ENCODE assay signal across 6 cellular contexts in genomic region chr21:29074007-29074376, GRCh38. TPM values are rescaled to one million over a fixed set of nuclear protein-coding genes. Genes with fewer than 3 reads are reported as not detected.
DNase-seq lines count a peak whose midpoint lies in the region; ATAC-seq and TF ChIP-seq lines count a peak whose summit lies in the region.

No MANE protein-coding gene starts in this region.

- TF ChIP-seq POLR2A in tibial nerve (IDR thresholded peaks at IDR 0.05), result no peak

- no peak for DNase-seq in MG63
- DNase-seq in cardiac muscle cell (ENCODE audit: low read depth in 1 of 2, low spot score in 1 of 2), result no peak
- DNase-seq in tibial nerve (ENCODE audit: low spot score in 2 of 2), result no peak
- DNase-seq in NOMO-1 treated with DMSO at 0.1 percent for 48 hours (lab: John Stamatoyannopoulos, UW; ENCODE audit: unreplicated experiment), result no peak
- DNase-seq in DMS153 treated with DMSO at 0.1 percent for 48 hours (lab: John Stamatoyannopoulos, UW; ENCODE audit: unreplicated experiment), result no peak

- H3K27ac ChIP-seq in cardiac muscle cell, result peak overlapping the region; percentile 70
- H3K27ac ChIP-seq in tibial nerve, result peak overlapping the region; percentile 70 to 95 (median 90)

- TF ChIP-seq CTCF in cardiac muscle cell (IDR thresholded peaks at IDR 0.05; ENCODE audit: low read depth, low read length) (no peak), tibial nerve (IDR thresholded peaks at IDR 0.05) (no peak)

- WGBS in tibial nerve, 2 donors, result 9 to 13% methylated on average over 9 of the region's 9 CpGs

- H3K4me3 ChIP-seq in MG63, result peak overlapping the region; percentile 96
- H3K4me3 ChIP-seq in cardiac muscle cell, result peak overlapping the region; percentile 72
- peak overlapping the region; percentile 78 to 92 (median 86) for H3K4me3 ChIP-seq in tibial nerve

- no peaks in the 10 kb centered on the region for H3K27me3 ChIP-seq in MG63
- H3K27me3 ChIP-seq in cardiac muscle cell, result no peaks in the 10 kb centered on the region
- H3K27me3 ChIP-seq in tibial nerve, result no peaks in the 10 kb centered on the region

- no peaks in the 10 kb centered on the region; the same call in 1 of the 2 replicates for H3K9me3 ChIP-seq in MG63
- H3K9me3 ChIP-seq in cardiac muscle cell (ENCODE audit: low read depth), result no peaks in the 10 kb centered on the region
- no peaks in the 10 kb centered on the region for H3K9me3 ChIP-seq in tibial nerve

- peaks cover 38% of the 10 kb centered on the region for H3K36me3 ChIP-seq in MG63
- H3K36me3 ChIP-seq in cardiac muscle cell, result peaks cover 9% of the 10 kb centered on the region
- peaks cover 0 to under 1% (median 0%) of the 10 kb centered on the region in 3 donors for H3K36me3 ChIP-seq in tibial nerve

- TF ChIP-seq EP300 in tibial nerve (IDR thresholded peaks at IDR 0.05), result no peak

- H3K4me1 ChIP-seq in cardiac muscle cell (ENCODE audit: low read depth), result peaks cover 11% of the 10 kb centered on the region
- H3K4me1 ChIP-seq in tibial nerve, result peaks cover 0 to 41% (median 21%) of the 10 kb centered on the region in 4 donors

- ATAC-seq in GM21526 (IDR thresholded peaks at IDR 0.05; ENCODE audit: low FRiP score, unreplicated experiment), result peak; percentile 20

RNA-seq across cellular contexts. Expression of gene CCT8, which starts 0.5 kb away (rescaled TPM):
- 312 and 373 TPM in 2 replicates for total RNA-seq in MG63 (2014; rRNA removed; shearing (Covaris generic); ENCODE audit: low replicate concordance)
- total RNA-seq in cardiac muscle cell (147 and 160 TPM in 2 replicates), tibial nerve (10 to 100 TPM; 49.6 to 90.0 (median 63.5) TPM)
- 198 and 216 TPM in 2 replicates for polyA plus RNA-seq in cardiac muscle cell

RNA-seq across cellular contexts. Expression of gene USP16, which starts 49.5 kb away (rescaled TPM):
- 27.8 and 41.8 TPM in 2 replicates for total RNA-seq in MG63 (2014; rRNA removed; shearing (Covaris generic); ENCODE audit: low replicate concordance)
- total RNA-seq in cardiac muscle cell (10.7 and 11.5 TPM in 2 replicates), tibial nerve (10 to 100 TPM; 29.2 to 43.1 (median 33.8) TPM)
- polyA plus RNA-seq in cardiac muscle cell, result 21.6 and 28.1 TPM in 2 replicates

RNA-seq across cellular contexts. Expression of gene RWDD2B, which starts 54.8 kb away (rescaled TPM):
- total RNA-seq in MG63 (2014; rRNA removed; shearing (Covaris generic); ENCODE audit: low replicate concordance), result 7.3 and 8.4 TPM in 2 replicates
- total RNA-seq in cardiac muscle cell, result 7.1 and 7.7 TPM in 2 replicates
- polyA plus RNA-seq in cardiac muscle cell, result 9.3 and 12.4 TPM in 2 replicates
- 10 to 100 TPM in 2 of 4 donors, 1 to 10 TPM in 2; 7.2 to 14.6 (median 9.9) TPM for total RNA-seq in tibial nerve

RNA-seq across cellular contexts. Expression of gene MAP3K7CL, which starts 56.5 kb away (rescaled TPM):
- 28.3 and 41.5 TPM in 2 replicates for total RNA-seq in MG63 (2014; rRNA removed; shearing (Covaris generic); ENCODE audit: low replicate concordance)
- total RNA-seq in cardiac muscle cell (0.07 and 0.12 TPM in 2 replicates), tibial nerve (1 to 10 TPM; 2.8 to 9.2 (median 5.4) TPM)
- polyA plus RNA-seq in cardiac muscle cell, result not detected in 2 replicates
